1 cellular context compared by ENCODE assay signal in genomic region chr18:12895016-12895415, GRCh38.
TF ChIP-seq lines count a peak whose summit lies in the region.

No MANE protein-coding gene starts in this region.

TF ChIP-seq in IMR-90, 13 proteins besides CTCF, POLR2A, EP300 and RAD21 (continued from another document):
- TF ChIP-seq ELK1 (IDR thresholded peaks at IDR 0.05; ENCODE audit: borderline replicate concordance, low read depth, low read length) (no peak), SMC3 (IDR thresholded peaks at IDR 0.05; ENCODE audit: low read depth, low read length) (no peak), USF2 (IDR thresholded peaks at IDR 0.05; ENCODE audit: low read depth, low read length) (no peak), MXI1 (IDR thresholded peaks at IDR 0.05; ENCODE audit: borderline replicate concordance, low read depth, low read length) (no peak), FOS (IDR thresholded peaks at IDR 0.05; ENCODE audit: low read depth, low read length) (no peak), BHLHE40 (IDR thresholded peaks at IDR 0.05; ENCODE audit: low read depth, low read length) (no peak), MAFK (IDR thresholded peaks at IDR 0.05; ENCODE audit: low read depth, low read length) (no peak), RFX5 (IDR thresholded peaks at IDR 0.05; ENCODE audit: low read depth, low read length) (no peak)
